Comparison of ENCODE assay signal across 14 cellular contexts in genomic region chr1:9143250-9143649, GRCh38. TPM values are rescaled to one million over a fixed set of nuclear protein-coding genes. Genes with fewer than 3 reads are reported as not detected.
DNase-seq lines count a peak whose midpoint lies in the region; ATAC-seq and TF ChIP-seq lines count a peak whose summit lies in the region.
"Had no signal": no experiment of that assay in that cellular context is flagged by ENCODE, and none has a peak within 500 bp of the region (broad histone marks: within the 10 kb centered on the region; RNA-seq: fewer than 3 reads in every experiment).

No MANE protein-coding gene starts in this region.

- no peaks in the 10 kb centered on the region for H3K27me3 Mint-ChIP-seq in T-cell
- H3K27me3 Mint-ChIP-seq: activated naive CD8-positive, alpha-beta T cell treated with anti-CD3 and anti-CD28 coated beads, Interleukin-2, amount 10 ng/mL, durations not matched to agents 7 days and 5 days had no signal

- intact Hi-C loops in OCI-LY7 (cut with micrococcal nuclease; ENCODE audit: unreplicated experiment), result no loop called here

- no peak for ATAC-seq in HG03196 (IDR thresholded peaks at IDR 0.05; ENCODE audit: unreplicated experiment)
- ATAC-seq in T-cell (replicated peaks in 1 of 4), result no peak

- no peak overlapping the region for H3K4me3 Mint-ChIP-seq in T-cell
- H3K4me3 Mint-ChIP-seq: activated naive CD8-positive, alpha-beta T cell treated with anti-CD3 and anti-CD28 coated beads, Interleukin-2, amount 10 ng/mL, durations not matched to agents 7 days and 5 days had no signal

- peak overlapping the region; percentile 58 for H3K27ac ChIP-seq in osteoblast (ENCODE audit: low read depth, low read length)
- no peak overlapping the region for H3K27ac ChIP-seq in OCI-LY7 (ENCODE audit: low read depth, low read length, poor library complexity, severe bottlenecking)
- H3K27ac ChIP-seq: SK-N-MC, testis had no signal

- H3K9me3 Mint-ChIP-seq in T-cell, result no peaks in the 10 kb centered on the region
- H3K9me3 Mint-ChIP-seq: activated naive CD8-positive, alpha-beta T cell treated with anti-CD3 and anti-CD28 coated beads, Interleukin-2, amount 10 ng/mL, durations not matched to agents 7 days and 5 days had no signal

- H2AFZ ChIP-seq in osteoblast (ENCODE audit: low read length), result peak overlapping the region; percentile 1
- H2AFZ ChIP-seq in OCI-LY7 (ENCODE audit: low read length), result no peak overlapping the region

- H3K4me2 ChIP-seq in osteoblast (ENCODE audit: insufficient read depth, low read length), result peak overlapping the region; percentile 10
- H3K4me2 ChIP-seq in OCI-LY7 (ENCODE audit: low read length), result no peak overlapping the region

- H3K4me3 ChIP-seq in osteoblast (ENCODE audit: insufficient read depth, low read length) (no peak overlapping the region), OCI-LY7 (ENCODE audit: low read depth, low read length, poor library complexity, severe bottlenecking) (no peak overlapping the region)
- H3K4me3 ChIP-seq: SK-N-MC, testis had no signal

- H3K79me2 ChIP-seq in osteoblast (ENCODE audit: insufficient read depth, low read length) (no peaks in the 10 kb centered on the region), OCI-LY7 (ENCODE audit: insufficient read depth, low read depth, low read length) (no peaks in the 10 kb centered on the region)

- CTCF ChIA-PET in OCI-LY7 (lab: Charles Lee; ENCODE audit: unreplicated experiment) (no interaction called here), T-cell (lab: Charles Lee) (interaction anchor here in 1 of 2 donors (0.7 kb wide), 2 partner anchors 321 to 410 kb away, joined by 4 to 5 read pairs; no protein-coding TSS in a partner anchor)

- H3K27ac Mint-ChIP-seq in T-cell, result no peak overlapping the region
- H3K27ac Mint-ChIP-seq: activated naive CD8-positive, alpha-beta T cell treated with anti-CD3 and anti-CD28 coated beads, Interleukin-2, amount 10 ng/mL, durations not matched to agents 7 days and 5 days had no signal

- POLR2A ChIA-PET in OCI-LY7 (lab: Charles Lee) (no interaction called here), T-cell (lab: Charles Lee) (no interaction called here)

- no peak for TF ChIP-seq CTCF in osteoblast (IDR thresholded peaks at IDR 0.05; ENCODE audit: extremely low read depth, low read depth, low read length)
- no peak for TF ChIP-seq CTCF in OCI-LY7 (conservative IDR thresholded peaks at IDR 0.05; ENCODE audit: low read length)

- no TSS peak for BruUV-seq in OCI-LY7 (replicated peaks; lab: Mats Ljungman, UMichigan)

- H3K36me3 ChIP-seq in osteoblast (ENCODE audit: insufficient read depth, low read length) (peaks cover 14% of the 10 kb centered on the region), OCI-LY7 (ENCODE audit: insufficient read depth, low read length) (no peaks in the 10 kb centered on the region)

- peaks cover 4 to 15% (median 4%) of the 10 kb centered on the region in 3 donors for H3K4me1 Mint-ChIP-seq in T-cell

- no peaks in the 10 kb centered on the region for H3K9me2 ChIP-seq in OCI-LY7 (ENCODE audit: insufficient read depth, low read length)

- H4K20me1 ChIP-seq in osteoblast (ENCODE audit: insufficient read depth, low read length) (peaks cover under 1% of the 10 kb centered on the region), OCI-LY7 (ENCODE audit: insufficient read depth, low read length) (no peaks in the 10 kb centered on the region)

- H3K36me3 Mint-ChIP-seq in T-cell, result no peaks in the 10 kb centered on the region
- H3K36me3 Mint-ChIP-seq: activated naive CD8-positive, alpha-beta T cell treated with anti-CD3 and anti-CD28 coated beads, Interleukin-2, amount 10 ng/mL, durations not matched to agents 7 days and 5 days had no signal

- no peaks in the 10 kb centered on the region for H3K27me3 ChIP-seq in osteoblast (ENCODE audit: insufficient read depth, low read length)
- H3K27me3 ChIP-seq: testis had no signal

- peaks cover 12% of the 10 kb centered on the region for H3K4me1 ChIP-seq in osteoblast (ENCODE audit: insufficient read depth, low read length)
- H3K4me1 ChIP-seq in OCI-LY7 (ENCODE audit: insufficient read depth, low read length, poor library complexity, severe bottlenecking), result no peaks in the 10 kb centered on the region
- H3K4me1 ChIP-seq: testis had no signal

- peak; percentile 62 for DNase-seq in GM04504 (ENCODE audit: low read depth)
- peak; percentile 8 for DNase-seq in NOMO-1 treated with DMSO at 0.1 percent for 48 hours (lab: John Stamatoyannopoulos, UW; ENCODE audit: unreplicated experiment)
- DNase-seq in epidermal melanocyte (ENCODE audit: insufficient read length, low spot score), result peak; percentile 44
- DNase-seq in osteoblast (ENCODE audit: insufficient read length, low spot score, missing footprints), result peak; percentile 89
- DNase-seq in OCI-LY7 (ENCODE audit: low spot score), result no peak
- DNase-seq in T1000 (lab: John Stamatoyannopoulos, UW), result no peak
- no peak for DNase-seq in T-cell
- DNase-seq: activated CD8-positive, alpha-beta memory T cell treated with anti-CD3 and anti-CD28 coated beads for 24 hours; activated naive CD8-positive, alpha-beta T cell treated with anti-CD3 and anti-CD28 coated beads, Interleukin-2, amount 10 ng/mL, durations not matched to agents 7 days and 5 days; kidney glomerular epithelial cell; NCI-H345; testis had no signal

- H3K9me3 ChIP-seq in osteoblast (ENCODE audit: low read depth, low read length) (no peaks in the 10 kb centered on the region), OCI-LY7 (ENCODE audit: low read length) (no peaks in the 10 kb centered on the region)
- H3K9me3 ChIP-seq: testis had no signal

RNA-seq across cellular contexts. Expression of gene GPR157, which starts 14.3 kb away (rescaled TPM):
- 3.2 and 5.4 TPM in 2 replicates for total RNA-seq in osteoblast
- total RNA-seq in OCI-LY7 (2014; rRNA removed; shearing (Covaris generic)), result 1.1 and 1.4 TPM in 2 replicates
- total RNA-seq in OCI-LY7 (2022), result 4.1 and 5.4 TPM in 2 replicates
- 10 to 100 TPM in 1 of 5 donors, 1 to 10 TPM in 4; 7.1 to 10.7 (median 8.9) TPM for total RNA-seq in T-cell

Comparison
In these comparisons a context has a peak if more than half of its experiments do, and no peak if none do; other contexts are left out.
1. DNase-seq: peak in GM04504 (single experiment), NOMO-1 treated with DMSO at 0.1 percent for 48 hours (single experiment), epidermal melanocyte (single experiment) and osteoblast (single experiment); none in OCI-LY7 (single experiment), T1000 (single experiment) and T-cell (0 of 34).